In genomic region chr3:8963137-8963853, GRCh38 we compare ENCODE assay signal across 8 cellular contexts. TPM values are rescaled to one million over a fixed set of nuclear protein-coding genes. Genes with fewer than 3 reads are reported as not detected.
DNase-seq lines count a peak whose midpoint lies in the region; ATAC-seq and TF ChIP-seq lines count a peak whose summit lies in the region.

RAD18 (minus strand) TSS chr3:8963472; CDS start chr3:8963385, 87 bp downstream.

- peak within 1 kb of the TSS; percentile 97 for H3K4me3 Mint-ChIP-seq in activated T-helper 17 cell treated with anti-CD3 and anti-CD28 coated beads, Interleukin-2, amount 50 U/mL, for 72 hours
- H3K4me3 Mint-ChIP-seq in natural killer cell treated with Interleukin-12 subunit alpha and Interleukin-12 subunit beta and Interleukin-15 and Interleukin-18, amount 100 ng/mL, for 72 hours: peak within 1 kb of the TSS; percentile 97

- no peaks in the 10 kb centered on the region for H3K9me3 ChIP-seq in RWPE2 (ENCODE audit: severe bottlenecking)

- peaks cover 35% of the 10 kb centered on the region for H3K4me1 ChIP-seq in RWPE2 (ENCODE audit: insufficient read depth, poor library complexity, severe bottlenecking)

- ATAC-seq in RWPE2 (ENCODE audit: low read depth): peak; percentile 63
- ATAC-seq in activated T-helper 17 cell treated with anti-CD3 and anti-CD28 coated beads, Interleukin-2, amount 50 U/mL, for 72 hours (replicated peaks): peak; percentile 97
- peak; percentile 96 to 98 for ATAC-seq in natural killer cell treated with Interleukin-12 subunit alpha and Interleukin-12 subunit beta and Interleukin-15 and Interleukin-18, amount 100 ng/mL, for 72 hours

- peak within 1 kb of the TSS; percentile 84 for H3K4me3 ChIP-seq in LNCaP clone FGC (ENCODE audit: low read depth, low read length)
- peak within 1 kb of the TSS; percentile 76 for H3K4me3 ChIP-seq in RWPE2 (ENCODE audit: severe bottlenecking)

- peaks cover 42% of the 10 kb centered on the region for H3K36me3 Mint-ChIP-seq in activated T-helper 17 cell treated with anti-CD3 and anti-CD28 coated beads, Interleukin-2, amount 50 U/mL, for 72 hours (ENCODE audit: low read depth)
- H3K36me3 Mint-ChIP-seq in natural killer cell treated with Interleukin-12 subunit alpha and Interleukin-12 subunit beta and Interleukin-15 and Interleukin-18, amount 100 ng/mL, for 72 hours: peaks cover 16% of the 10 kb centered on the region

- H3K27me3 Mint-ChIP-seq in activated T-helper 17 cell treated with anti-CD3 and anti-CD28 coated beads, Interleukin-2, amount 50 U/mL, for 72 hours: peaks cover 1% of the 10 kb centered on the region
- H3K27me3 Mint-ChIP-seq in natural killer cell treated with Interleukin-12 subunit alpha and Interleukin-12 subunit beta and Interleukin-15 and Interleukin-18, amount 100 ng/mL, for 72 hours: peaks cover under 1 to 6% of the 10 kb centered on the region in 2 donors

- H3K4me1 Mint-ChIP-seq in activated T-helper 17 cell treated with anti-CD3 and anti-CD28 coated beads, Interleukin-2, amount 50 U/mL, for 72 hours: peaks cover 25% of the 10 kb centered on the region
- H3K4me1 Mint-ChIP-seq in natural killer cell treated with Interleukin-12 subunit alpha and Interleukin-12 subunit beta and Interleukin-15 and Interleukin-18, amount 100 ng/mL, for 72 hours (ENCODE audit: low read depth in 2 of 2): peaks cover 27 to 45% of the 10 kb centered on the region in 2 donors

- peak within 1 kb of the TSS; percentile 99 for H3K27ac Mint-ChIP-seq in activated T-helper 17 cell treated with anti-CD3 and anti-CD28 coated beads, Interleukin-2, amount 50 U/mL, for 72 hours
- peak within 1 kb of the TSS; percentile 96 to 99 for H3K27ac Mint-ChIP-seq in natural killer cell treated with Interleukin-12 subunit alpha and Interleukin-12 subunit beta and Interleukin-15 and Interleukin-18, amount 100 ng/mL, for 72 hours

- TF ChIP-seq CTCF in LNCaP clone FGC (IDR thresholded peaks at IDR 0.05; ENCODE audit: control insufficient read depth, extremely low read depth, insufficient read depth): no peak
- TF ChIP-seq CTCF in RWPE2 (IDR thresholded peaks at IDR 0.05; ENCODE audit: poor library complexity, severe bottlenecking): no peak

- H3K27me3 ChIP-seq in RWPE2 (ENCODE audit: insufficient read depth, poor library complexity, severe bottlenecking): no peaks in the 10 kb centered on the region

- H3K27ac ChIP-seq in RWPE2 (ENCODE audit: poor library complexity, severe bottlenecking): peak within 1 kb of the TSS; percentile 84

- DNase-seq in EL (peak; percentile 92), H4 (ENCODE audit: low spot score) (peak; percentile 83), LNCaP clone FGC (ENCODE audit: low read depth) (peak; percentile 71), RWPE2 (ENCODE audit: low spot score) (peak; percentile 83), fibroblast of peridontal ligament (ENCODE audit: extremely low read depth) (peak; percentile 88)
- peak; percentile 94 for DNase-seq in natural killer cell treated with Interleukin-12 subunit alpha and Interleukin-12 subunit beta and Interleukin-15 and Interleukin-18, amount 100 ng/mL, for 72 hours (ENCODE audit: low spot score)
- DNase-seq in stimulated activated naive CD4-positive, alpha-beta T cell treated with Interleukin-2 at 50 U/mL for 16 hours (lab: John Stamatoyannopoulos, UW): peak; percentile 88

- no peaks in the 10 kb centered on the region for H3K9me3 Mint-ChIP-seq in activated T-helper 17 cell treated with anti-CD3 and anti-CD28 coated beads, Interleukin-2, amount 50 U/mL, for 72 hours
- no peaks in the 10 kb centered on the region for H3K9me3 Mint-ChIP-seq in natural killer cell treated with Interleukin-12 subunit alpha and Interleukin-12 subunit beta and Interleukin-15 and Interleukin-18, amount 100 ng/mL, for 72 hours

- H3K36me3 ChIP-seq in RWPE2 (ENCODE audit: low read depth): peaks cover 31% of the 10 kb centered on the region

RNA-seq across cellular contexts. Expression of gene RAD18, which starts in this region (rescaled TPM):
- 9.9 and 14.9 TPM in 2 replicates for total RNA-seq in H4 (2014; rRNA removed; shearing (Covaris generic))
- 10 to 100 TPM; 45.6 to 59.0 TPM for total RNA-seq in activated T-helper 17 cell treated with anti-CD3 and anti-CD28 coated beads, Interleukin-2, amount 50 U/mL, for 72 hours
- 10 to 100 TPM; 33.4 to 66.0 TPM for total RNA-seq in natural killer cell treated with Interleukin-12 subunit alpha and Interleukin-12 subunit beta and Interleukin-15 and Interleukin-18, amount 100 ng/mL, for 72 hours

Comparison
In these comparisons a context has a peak if more than half of its experiments do, and no peak if none do; other contexts are left out.
1. Peak in every context shown above with its lines: DNase-seq, ATAC-seq, H3K4me3 ChIP-seq and H3K27ac ChIP-seq.